Comparison of ENCODE assay signal across 9 cellular contexts in genomic region chr22:33853200-33854097, GRCh38.
DNase-seq lines count a peak whose midpoint lies in the region; ATAC-seq and TF ChIP-seq lines count a peak whose summit lies in the region.
"Had no signal": no experiment of that assay in that cellular context is flagged by ENCODE, and none has a peak within 500 bp of the region (broad histone marks: within the 10 kb centered on the region; RNA-seq: fewer than 3 reads in every experiment).

No MANE protein-coding gene starts in this region.

- CTCF ChIA-PET in A673 (lab: Charles Lee), result no interaction called here

- H3K4me1 ChIP-seq in A673 (ENCODE audit: insufficient read depth, low read length, poor library complexity, severe bottlenecking) (no peaks in the 10 kb centered on the region), OCI-LY1 (ENCODE audit: insufficient read depth, low read length, severe bottlenecking) (peaks cover 23% of the 10 kb centered on the region)

- peak overlapping the region; percentile 89 for H3K27ac Mint-ChIP-seq in chondrocyte (ENCODE audit: unreplicated experiment)
- H3K27ac Mint-ChIP-seq in stimulated activated naive CD8-positive, alpha-beta T cell treated with anti-CD3 and anti-CD28 coated beads, Interleukin-15, Interleukin-2, amounts not matched to agents 100 ng/mL and 50 ng/mL, for 24 hours, result peak overlapping the region; percentile 72

- H3F3A ChIP-seq in OCI-LY1 (ENCODE audit: insufficient read depth, low read length), result no peaks in the 10 kb centered on the region

- H3K9me3 Mint-ChIP-seq in chondrocyte (ENCODE audit: low read depth), result no peaks in the 10 kb centered on the region
- H3K9me3 Mint-ChIP-seq in stimulated activated naive CD8-positive, alpha-beta T cell treated with anti-CD3 and anti-CD28 coated beads, Interleukin-15, Interleukin-2, amounts not matched to agents 100 ng/mL and 50 ng/mL, for 24 hours, result no peaks in the 10 kb centered on the region

- peaks cover 33% of the 10 kb centered on the region for H3K4me1 Mint-ChIP-seq in chondrocyte (ENCODE audit: low read depth)
- peaks cover 17% of the 10 kb centered on the region for H3K4me1 Mint-ChIP-seq in stimulated activated naive CD8-positive, alpha-beta T cell treated with anti-CD3 and anti-CD28 coated beads, Interleukin-15, Interleukin-2, amounts not matched to agents 100 ng/mL and 50 ng/mL, for 24 hours (ENCODE audit: low read depth)

- H3K4me3 ChIP-seq in A673 (ENCODE audit: low read depth, low read length, poor library complexity, severe bottlenecking), result peak overlapping the region; percentile 26
- H3K4me3 ChIP-seq in GM12875 (ENCODE audit: low read depth, low read length), result peak overlapping the region; percentile 21
- H3K4me3 ChIP-seq in OCI-LY1 (ENCODE audit: low read depth, low read length, poor library complexity, severe bottlenecking), result peak overlapping the region; percentile 44
- H3K4me3 ChIP-seq: K562 had no signal

- no peaks in the 10 kb centered on the region for H3K27me3 Mint-ChIP-seq in chondrocyte (ENCODE audit: low read depth)
- no peaks in the 10 kb centered on the region for H3K27me3 Mint-ChIP-seq in stimulated activated naive CD8-positive, alpha-beta T cell treated with anti-CD3 and anti-CD28 coated beads, Interleukin-15, Interleukin-2, amounts not matched to agents 100 ng/mL and 50 ng/mL, for 24 hours

- H3K27me3 ChIP-seq in A673 (replicated peaks; ENCODE audit: insufficient read depth, low read depth, low read length, poor library complexity), result no peaks in the 10 kb centered on the region
- H3K27me3 ChIP-seq in OCI-LY1 (ENCODE audit: insufficient read depth, low read length), result no peaks in the 10 kb centered on the region
- no peaks in the 10 kb centered on the region for H3K27me3 ChIP-seq in layer of hippocampus (ENCODE audit: control insufficient read depth, insufficient read depth, low read length)

- no peak overlapping the region for H2AFZ ChIP-seq in OCI-LY1 (ENCODE audit: low read length)

- H3K36me3 ChIP-seq in A673 (ENCODE audit: insufficient read depth, low read length, poor library complexity, severe bottlenecking) (no peaks in the 10 kb centered on the region), OCI-LY1 (ENCODE audit: insufficient read depth, low read length) (no peaks in the 10 kb centered on the region)

- H3K9me3 ChIP-seq in A673 (ENCODE audit: low read depth, low read length, poor library complexity, severe bottlenecking) (peaks cover 12% of the 10 kb centered on the region), OCI-LY1 (ENCODE audit: low read length) (no peaks in the 10 kb centered on the region)

- no peaks in the 10 kb centered on the region for H3K36me3 Mint-ChIP-seq in chondrocyte (ENCODE audit: low read depth)
- no peaks in the 10 kb centered on the region for H3K36me3 Mint-ChIP-seq in stimulated activated naive CD8-positive, alpha-beta T cell treated with anti-CD3 and anti-CD28 coated beads, Interleukin-15, Interleukin-2, amounts not matched to agents 100 ng/mL and 50 ng/mL, for 24 hours (ENCODE audit: low read depth)

- POLR2A ChIA-PET in A673 (lab: Charles Lee; ENCODE audit: low non-redundant PET), result no interaction called here

- no peak overlapping the region for H3K27ac ChIP-seq in A673 (ENCODE audit: low read depth, low read length, poor library complexity, severe bottlenecking)
- H3K27ac ChIP-seq in OCI-LY1 (ENCODE audit: low read depth, low read length, poor library complexity, severe bottlenecking), result peak overlapping the region; percentile 51
- H3K27ac ChIP-seq in layer of hippocampus (ENCODE audit: low read depth, low read length), result peak overlapping the region; percentile 38

- no peaks in the 10 kb centered on the region for H3K79me2 ChIP-seq in OCI-LY1 (ENCODE audit: insufficient read depth, low read length)

- no peak for DNase-seq in A673 (ENCODE audit: low spot score)
- DNase-seq in chondrocyte (ENCODE audit: low spot score), result no peak

- H3K9ac ChIP-seq in OCI-LY1 (ENCODE audit: low read length), result peak overlapping the region; percentile 30; the same call in 1 of the 2 replicates

- BruUV-seq in A673 (replicated peaks; lab: Mats Ljungman, UMichigan), result no TSS peak

- ATAC-seq in HG03060 (IDR thresholded peaks at IDR 0.05; ENCODE audit: low read depth, unreplicated experiment) (peak; percentile 47), GM21515 (IDR thresholded peaks at IDR 0.05; ENCODE audit: unreplicated experiment) (no peak)
- ATAC-seq: K562 had no signal

- intact Hi-C loops in A673 (cut with micrococcal nuclease; ENCODE audit: unreplicated experiment), result no loop called here

- H4K20me1 ChIP-seq in OCI-LY1 (ENCODE audit: insufficient read depth, low read length), result no peaks in the 10 kb centered on the region

- no peak for TF ChIP-seq CTCF in A673 (conservative IDR thresholded peaks at IDR 0.05; ENCODE audit: low read depth, low read length)
- TF ChIP-seq CTCF in GM12875 (IDR thresholded peaks at IDR 0.05; ENCODE audit: borderline replicate concordance, insufficient read depth, low read depth, low read length), result no peak
- no peak for TF ChIP-seq CTCF in OCI-LY1 (IDR thresholded peaks at IDR 0.05; ENCODE audit: low read length)
- TF ChIP-seq CTCF in chondrocyte (IDR thresholded peaks at IDR 0.05), result no peak

- H3K9me2 ChIP-seq in OCI-LY1 (ENCODE audit: low read depth, low read length), result no peaks in the 10 kb centered on the region

- peak overlapping the region; percentile 72 for H3K4me3 Mint-ChIP-seq in chondrocyte (ENCODE audit: unreplicated experiment)
- H3K4me3 Mint-ChIP-seq in stimulated activated naive CD8-positive, alpha-beta T cell treated with anti-CD3 and anti-CD28 coated beads, Interleukin-15, Interleukin-2, amounts not matched to agents 100 ng/mL and 50 ng/mL, for 24 hours, result peak overlapping the region; percentile 66

- peak overlapping the region; percentile 71 for H3K4me2 ChIP-seq in OCI-LY1 (ENCODE audit: low read length)
